2 cellular contexts compared by ENCODE assay signal in the genomic region with DNA sequence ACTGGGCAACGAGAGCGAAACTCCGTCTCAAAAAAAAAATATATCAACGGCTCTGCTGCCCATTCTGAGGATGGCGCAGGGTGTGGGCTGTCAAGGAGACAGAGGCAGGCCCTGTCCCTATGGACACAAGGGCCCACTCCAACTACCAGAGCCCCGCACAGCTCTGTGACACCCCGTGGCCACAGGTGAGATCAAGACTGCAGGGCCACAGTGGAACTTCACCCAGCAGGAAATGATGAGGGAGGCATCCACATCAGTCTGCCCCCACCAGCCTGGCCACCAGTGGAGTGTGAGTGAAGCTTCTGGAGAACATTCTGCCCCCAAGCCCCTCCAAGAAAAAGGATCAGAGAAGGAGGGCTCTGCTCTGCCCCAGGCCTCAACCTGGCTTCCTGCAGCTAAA.
TF ChIP-seq lines count a peak whose summit lies in the region.

No MANE protein-coding gene starts in this region.

TF ChIP-seq in H1, 55 proteins besides CTCF, POLR2A, EP300 and RAD21:
- TF ChIP-seq, protein P1, sequence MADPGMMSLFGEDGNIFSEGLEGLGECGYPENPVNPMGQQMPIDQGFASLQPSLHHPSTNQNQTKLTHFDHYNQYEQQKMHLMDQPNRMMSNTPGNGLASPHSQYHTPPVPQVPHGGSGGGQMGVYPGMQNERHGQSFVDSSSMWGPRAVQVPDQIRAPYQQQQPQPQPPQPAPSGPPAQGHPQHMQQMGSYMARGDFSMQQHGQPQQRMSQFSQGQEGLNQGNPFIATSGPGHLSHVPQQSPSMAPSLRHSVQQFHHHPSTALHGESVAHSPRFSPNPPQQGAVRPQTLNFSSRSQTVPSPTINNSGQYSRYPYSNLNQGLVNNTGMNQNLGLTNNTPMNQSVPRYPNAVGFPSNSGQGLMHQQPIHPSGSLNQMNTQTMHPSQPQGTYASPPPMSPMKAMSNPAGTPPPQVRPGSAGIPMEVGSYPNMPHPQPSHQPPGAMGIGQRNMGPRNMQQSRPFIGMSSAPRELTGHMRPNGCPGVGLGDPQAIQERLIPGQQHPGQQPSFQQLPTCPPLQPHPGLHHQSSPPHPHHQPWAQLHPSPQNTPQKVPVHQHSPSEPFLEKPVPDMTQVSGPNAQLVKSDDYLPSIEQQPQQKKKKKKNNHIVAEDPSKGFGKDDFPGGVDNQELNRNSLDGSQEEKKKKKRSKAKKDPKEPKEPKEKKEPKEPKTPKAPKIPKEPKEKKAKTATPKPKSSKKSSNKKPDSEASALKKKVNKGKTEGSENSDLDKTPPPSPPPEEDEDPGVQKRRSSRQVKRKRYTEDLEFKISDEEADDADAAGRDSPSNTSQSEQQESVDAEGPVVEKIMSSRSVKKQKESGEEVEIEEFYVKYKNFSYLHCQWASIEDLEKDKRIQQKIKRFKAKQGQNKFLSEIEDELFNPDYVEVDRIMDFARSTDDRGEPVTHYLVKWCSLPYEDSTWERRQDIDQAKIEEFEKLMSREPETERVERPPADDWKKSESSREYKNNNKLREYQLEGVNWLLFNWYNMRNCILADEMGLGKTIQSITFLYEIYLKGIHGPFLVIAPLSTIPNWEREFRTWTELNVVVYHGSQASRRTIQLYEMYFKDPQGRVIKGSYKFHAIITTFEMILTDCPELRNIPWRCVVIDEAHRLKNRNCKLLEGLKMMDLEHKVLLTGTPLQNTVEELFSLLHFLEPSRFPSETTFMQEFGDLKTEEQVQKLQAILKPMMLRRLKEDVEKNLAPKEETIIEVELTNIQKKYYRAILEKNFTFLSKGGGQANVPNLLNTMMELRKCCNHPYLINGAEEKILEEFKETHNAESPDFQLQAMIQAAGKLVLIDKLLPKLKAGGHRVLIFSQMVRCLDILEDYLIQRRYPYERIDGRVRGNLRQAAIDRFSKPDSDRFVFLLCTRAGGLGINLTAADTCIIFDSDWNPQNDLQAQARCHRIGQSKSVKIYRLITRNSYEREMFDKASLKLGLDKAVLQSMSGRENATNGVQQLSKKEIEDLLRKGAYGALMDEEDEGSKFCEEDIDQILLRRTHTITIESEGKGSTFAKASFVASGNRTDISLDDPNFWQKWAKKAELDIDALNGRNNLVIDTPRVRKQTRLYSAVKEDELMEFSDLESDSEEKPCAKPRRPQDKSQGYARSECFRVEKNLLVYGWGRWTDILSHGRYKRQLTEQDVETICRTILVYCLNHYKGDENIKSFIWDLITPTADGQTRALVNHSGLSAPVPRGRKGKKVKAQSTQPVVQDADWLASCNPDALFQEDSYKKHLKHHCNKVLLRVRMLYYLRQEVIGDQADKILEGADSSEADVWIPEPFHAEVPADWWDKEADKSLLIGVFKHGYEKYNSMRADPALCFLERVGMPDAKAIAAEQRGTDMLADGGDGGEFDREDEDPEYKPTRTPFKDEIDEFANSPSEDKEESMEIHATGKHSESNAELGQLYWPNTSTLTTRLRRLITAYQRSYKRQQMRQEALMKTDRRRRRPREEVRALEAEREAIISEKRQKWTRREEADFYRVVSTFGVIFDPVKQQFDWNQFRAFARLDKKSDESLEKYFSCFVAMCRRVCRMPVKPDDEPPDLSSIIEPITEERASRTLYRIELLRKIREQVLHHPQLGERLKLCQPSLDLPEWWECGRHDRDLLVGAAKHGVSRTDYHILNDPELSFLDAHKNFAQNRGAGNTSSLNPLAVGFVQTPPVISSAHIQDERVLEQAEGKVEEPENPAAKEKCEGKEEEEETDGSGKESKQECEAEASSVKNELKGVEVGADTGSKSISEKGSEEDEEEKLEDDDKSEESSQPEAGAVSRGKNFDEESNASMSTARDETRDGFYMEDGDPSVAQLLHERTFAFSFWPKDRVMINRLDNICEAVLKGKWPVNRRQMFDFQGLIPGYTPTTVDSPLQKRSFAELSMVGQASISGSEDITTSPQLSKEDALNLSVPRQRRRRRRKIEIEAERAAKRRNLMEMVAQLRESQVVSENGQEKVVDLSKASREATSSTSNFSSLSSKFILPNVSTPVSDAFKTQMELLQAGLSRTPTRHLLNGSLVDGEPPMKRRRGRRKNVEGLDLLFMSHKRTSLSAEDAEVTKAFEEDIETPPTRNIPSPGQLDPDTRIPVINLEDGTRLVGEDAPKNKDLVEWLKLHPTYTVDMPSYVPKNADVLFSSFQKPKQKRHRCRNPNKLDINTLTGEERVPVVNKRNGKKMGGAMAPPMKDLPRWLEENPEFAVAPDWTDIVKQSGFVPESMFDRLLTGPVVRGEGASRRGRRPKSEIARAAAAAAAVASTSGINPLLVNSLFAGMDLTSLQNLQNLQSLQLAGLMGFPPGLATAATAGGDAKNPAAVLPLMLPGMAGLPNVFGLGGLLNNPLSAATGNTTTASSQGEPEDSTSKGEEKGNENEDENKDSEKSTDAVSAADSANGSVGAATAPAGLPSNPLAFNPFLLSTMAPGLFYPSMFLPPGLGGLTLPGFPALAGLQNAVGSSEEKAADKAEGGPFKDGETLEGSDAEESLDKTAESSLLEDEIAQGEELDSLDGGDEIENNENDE (IDR thresholded peaks at IDR 0.05; ENCODE audit: insufficient replicate concordance, low read length): no peak
- TF ChIP-seq SRF (IDR thresholded peaks at IDR 0.05; ENCODE audit: low read depth, low read length) (no peak), SP1 (IDR thresholded peaks at IDR 0.05; ENCODE audit: low read depth, low read length) (no peak), PHF8 (conservative IDR thresholded peaks at IDR 0.05; ENCODE audit: low read depth, low read length) (no peak), POU5F1 (IDR thresholded peaks at IDR 0.05; ENCODE audit: low read depth, low read length) (no peak), CEBPB (IDR thresholded peaks at IDR 0.05; ENCODE audit: low read depth, low read length) (no peak), CTBP2 (IDR thresholded peaks at IDR 0.05; ENCODE audit: borderline replicate concordance, insufficient read depth, insufficient read length, low read length) (no peak), TAF1 (IDR thresholded peaks at IDR 0.05; ENCODE audit: low read depth, low read length) (no peak), SIX5 (IDR thresholded peaks at IDR 0.05; ENCODE audit: low read depth, low read length) (no peak), SUZ12 (IDR thresholded peaks at IDR 0.05; ENCODE audit: low read length) (no peak), CREB1 (IDR thresholded peaks at IDR 0.05) (no peak), BACH1 (IDR thresholded peaks at IDR 0.05; ENCODE audit: low read length) (no peak), CHD2 (IDR thresholded peaks at IDR 0.05; ENCODE audit: low read length) (no peak)
TF ChIP-seq in H1: peak in this region for 0.

TF ChIP-seq in SK-N-SH, 30 proteins besides CTCF, POLR2A, EP300 and RAD21 (continued from another document):
- TF ChIP-seq, protein P2, sequence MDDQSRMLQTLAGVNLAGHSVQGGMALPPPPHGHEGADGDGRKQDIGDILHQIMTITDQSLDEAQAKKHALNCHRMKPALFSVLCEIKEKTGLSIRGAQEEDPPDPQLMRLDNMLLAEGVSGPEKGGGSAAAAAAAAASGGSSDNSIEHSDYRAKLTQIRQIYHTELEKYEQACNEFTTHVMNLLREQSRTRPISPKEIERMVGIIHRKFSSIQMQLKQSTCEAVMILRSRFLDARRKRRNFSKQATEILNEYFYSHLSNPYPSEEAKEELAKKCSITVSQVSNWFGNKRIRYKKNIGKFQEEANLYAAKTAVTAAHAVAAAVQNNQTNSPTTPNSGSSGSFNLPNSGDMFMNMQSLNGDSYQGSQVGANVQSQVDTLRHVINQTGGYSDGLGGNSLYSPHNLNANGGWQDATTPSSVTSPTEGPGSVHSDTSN (IDR thresholded peaks at IDR 0.05): no peak
- TF ChIP-seq MEF2A (IDR thresholded peaks at IDR 0.05; ENCODE audit: borderline replicate concordance, low read depth) (no peak), JUND (IDR thresholded peaks at IDR 0.05) (no peak), GATA2 (CRISPR knock-in tag; IDR thresholded peaks at IDR 0.05) (no peak), FOSL2 (IDR thresholded peaks at IDR 0.05; ENCODE audit: borderline replicate concordance, low read depth) (no peak), NFIC (IDR thresholded peaks at IDR 0.05; ENCODE audit: borderline replicate concordance) (no peak), RFX5 (IDR thresholded peaks at IDR 0.05; ENCODE audit: low read length) (no peak), MXI1 (IDR thresholded peaks at IDR 0.05; ENCODE audit: low read depth, low read length) (no peak), POLR2AphosphoS5 (IDR thresholded peaks at IDR 0.05; ENCODE audit: low read depth, low read length) (no peak), GABPA (IDR thresholded peaks at IDR 0.05; ENCODE audit: low read depth) (no peak), FOXJ3 (CRISPR knock-in tag; IDR thresholded peaks at IDR 0.05) (no peak), ELF1 (IDR thresholded peaks at IDR 0.05) (no peak)
- TF ChIP-seq, protein P3, sequence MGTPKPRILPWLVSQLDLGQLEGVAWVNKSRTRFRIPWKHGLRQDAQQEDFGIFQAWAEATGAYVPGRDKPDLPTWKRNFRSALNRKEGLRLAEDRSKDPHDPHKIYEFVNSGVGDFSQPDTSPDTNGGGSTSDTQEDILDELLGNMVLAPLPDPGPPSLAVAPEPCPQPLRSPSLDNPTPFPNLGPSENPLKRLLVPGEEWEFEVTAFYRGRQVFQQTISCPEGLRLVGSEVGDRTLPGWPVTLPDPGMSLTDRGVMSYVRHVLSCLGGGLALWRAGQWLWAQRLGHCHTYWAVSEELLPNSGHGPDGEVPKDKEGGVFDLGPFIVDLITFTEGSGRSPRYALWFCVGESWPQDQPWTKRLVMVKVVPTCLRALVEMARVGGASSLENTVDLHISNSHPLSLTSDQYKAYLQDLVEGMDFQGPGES (IDR thresholded peaks at IDR 0.05; ENCODE audit: low read depth, low read length): no peak
- TF ChIP-seq, protein P4, sequence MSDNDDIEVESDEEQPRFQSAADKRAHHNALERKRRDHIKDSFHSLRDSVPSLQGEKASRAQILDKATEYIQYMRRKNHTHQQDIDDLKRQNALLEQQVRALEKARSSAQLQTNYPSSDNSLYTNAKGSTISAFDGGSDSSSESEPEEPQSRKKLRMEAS (IDR thresholded peaks at IDR 0.05; ENCODE audit: low read depth): no peak
- TF ChIP-seq, protein P5, sequence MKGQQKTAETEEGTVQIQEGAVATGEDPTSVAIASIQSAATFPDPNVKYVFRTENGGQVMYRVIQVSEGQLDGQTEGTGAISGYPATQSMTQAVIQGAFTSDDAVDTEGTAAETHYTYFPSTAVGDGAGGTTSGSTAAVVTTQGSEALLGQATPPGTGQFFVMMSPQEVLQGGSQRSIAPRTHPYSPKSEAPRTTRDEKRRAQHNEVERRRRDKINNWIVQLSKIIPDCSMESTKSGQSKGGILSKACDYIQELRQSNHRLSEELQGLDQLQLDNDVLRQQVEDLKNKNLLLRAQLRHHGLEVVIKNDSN (IDR thresholded peaks at IDR 0.05; ENCODE audit: borderline replicate concordance, low read depth): no peak
